ENCODE assay signal across 15 cellular contexts in genomic region chr22:49106136-49106930, GRCh38.
DNase-seq lines count a peak whose midpoint lies in the region; ATAC-seq and TF ChIP-seq lines count a peak whose summit lies in the region.
"Had no signal": no experiment of that assay in that cellular context is flagged by ENCODE, and none has a peak within 500 bp of the region (broad histone marks: within the 10 kb centered on the region; RNA-seq: fewer than 3 reads in every experiment).

No MANE protein-coding gene starts in this region.

- intact Hi-C loops in left colon (cut with DNase I, micrococcal nuclease): no loop called here

- peak overlapping the region; percentile 69 for H3K18ac ChIP-seq in neuronal stem cell (ENCODE audit: low read length)

- H2AK5ac ChIP-seq in neuronal stem cell (ENCODE audit: low read depth, low read length): peak overlapping the region; percentile 65

- no peak overlapping the region for H2BK5ac ChIP-seq in neuronal stem cell (ENCODE audit: low read length)

- H3K36me3 Mint-ChIP-seq in chondrocyte (ENCODE audit: low read depth): no peaks in the 10 kb centered on the region
- H3K36me3 Mint-ChIP-seq in activated CD4-positive, alpha-beta T cell treated with anti-CD3 and anti-CD28 coated beads, Interleukin-2, amount 10 ng/mL, durations not matched to agents 7 days and 5 days (ENCODE audit: low read depth): no peaks in the 10 kb centered on the region

- H3K27me3 ChIP-seq in H7 (ENCODE audit: control insufficient read depth, insufficient read depth, low read length) (no peaks in the 10 kb centered on the region), neuronal stem cell (ENCODE audit: control insufficient read depth in 3 of 3, insufficient read depth in 3 of 3, low read depth in 1 of 3, low read length in 3 of 3) (peaks cover 0 to 6% (median 2%) of the 10 kb centered on the region in 3 experiments)

- CTCF ChIA-PET in activated CD4-positive, alpha-beta T cell treated with anti-CD3 and anti-CD28 coated beads, Interleukin-2, amount 10 ng/mL, durations not matched to agents 7 days and 5 days (lab: Charles Lee): no interaction called here

- H3K4me1 ChIP-seq in neuronal stem cell (ENCODE audit: control insufficient read depth in 2 of 2, insufficient read depth in 1 of 2, low read depth in 1 of 2, low read length in 2 of 2): peaks cover 3 to 4% of the 10 kb centered on the region in 2 donors

- H2BK15ac ChIP-seq in neuronal stem cell (ENCODE audit: low read length): no peak overlapping the region

- H3K4me3 Mint-ChIP-seq in chondrocyte (ENCODE audit: unreplicated experiment): no peak overlapping the region
- no peak overlapping the region for H3K4me3 Mint-ChIP-seq in activated CD4-positive, alpha-beta T cell treated with anti-CD3 and anti-CD28 coated beads, Interleukin-2, amount 10 ng/mL, durations not matched to agents 7 days and 5 days

- peaks cover 2% of the 10 kb centered on the region for H3K79me1 ChIP-seq in neuronal stem cell (ENCODE audit: low read depth, low read length)

- no peak overlapping the region for H3K4ac ChIP-seq in neuronal stem cell (ENCODE audit: low read length)

- H2BK12ac ChIP-seq in neuronal stem cell (ENCODE audit: low read length): no peak overlapping the region

- no peak overlapping the region for H4K91ac ChIP-seq in neuronal stem cell (ENCODE audit: low read depth, low read length, poor library complexity)

- TF ChIP-seq CTCF in chondrocyte (IDR thresholded peaks at IDR 0.05): no peak

- no peak overlapping the region for H3K27ac Mint-ChIP-seq in chondrocyte (ENCODE audit: unreplicated experiment)
- H3K27ac Mint-ChIP-seq in activated CD4-positive, alpha-beta T cell treated with anti-CD3 and anti-CD28 coated beads, Interleukin-2, amount 10 ng/mL, durations not matched to agents 7 days and 5 days: no peak overlapping the region

- no peak overlapping the region for H4K8ac ChIP-seq in neuronal stem cell (ENCODE audit: low read depth, low read length)

- no peak overlapping the region for H2AFZ ChIP-seq in neuronal stem cell (ENCODE audit: low read length)

- H2BK120ac ChIP-seq in neuronal stem cell (ENCODE audit: low read depth, low read length): no peak overlapping the region

- H3K14ac ChIP-seq in neuronal stem cell (ENCODE audit: low read length): no peak overlapping the region

- H3K36me3 ChIP-seq in H7 (replicated peaks; ENCODE audit: control insufficient read depth, insufficient read depth, low read length) (no peaks in the 10 kb centered on the region), neuronal stem cell (replicated peaks in 1 of 2; ENCODE audit: control insufficient read depth in 2 of 2, insufficient read depth in 2 of 2, low read length in 2 of 2) (no peaks in the 10 kb centered on the region)

- no peak overlapping the region for H3K27ac ChIP-seq in neuronal stem cell (replicated peaks; ENCODE audit: low read length)

- H3K9me3 Mint-ChIP-seq in chondrocyte (ENCODE audit: low read depth): no peaks in the 10 kb centered on the region
- H3K9me3 Mint-ChIP-seq in activated CD4-positive, alpha-beta T cell treated with anti-CD3 and anti-CD28 coated beads, Interleukin-2, amount 10 ng/mL, durations not matched to agents 7 days and 5 days: no peaks in the 10 kb centered on the region

- peaks cover 50% of the 10 kb centered on the region for H3K27me3 Mint-ChIP-seq in chondrocyte (ENCODE audit: low read depth)
- peaks cover 3% of the 10 kb centered on the region for H3K27me3 Mint-ChIP-seq in activated CD4-positive, alpha-beta T cell treated with anti-CD3 and anti-CD28 coated beads, Interleukin-2, amount 10 ng/mL, durations not matched to agents 7 days and 5 days

- no CpG with 5 or more reads among the region's 13 CpGs for WGBS in neuronal stem cell (ENCODE audit: extremely low coverage in 2 of 2, insufficient read length in 2 of 2, insufficient replicate concordance in 1 of 2), 2 donors

- H3K4me3 ChIP-seq in H7 (ENCODE audit: insufficient read depth, low read depth, low read length): no peak overlapping the region
- no peak overlapping the region for H3K4me3 ChIP-seq in neuronal stem cell (ENCODE audit: low read length in 2 of 2)

- no peak overlapping the region for H3K23ac ChIP-seq in neuronal stem cell (ENCODE audit: low read depth, low read length, poor library complexity)

- POLR2A ChIA-PET in activated CD4-positive, alpha-beta T cell treated with anti-CD3 and anti-CD28 coated beads, Interleukin-2, amount 10 ng/mL, durations not matched to agents 7 days and 5 days (lab: Charles Lee): no interaction called here

- H3K4me1 Mint-ChIP-seq in chondrocyte (ENCODE audit: low read depth): no peaks in the 10 kb centered on the region
- no peaks in the 10 kb centered on the region for H3K4me1 Mint-ChIP-seq in activated CD4-positive, alpha-beta T cell treated with anti-CD3 and anti-CD28 coated beads, Interleukin-2, amount 10 ng/mL, durations not matched to agents 7 days and 5 days

- no peak overlapping the region for H3K4me2 ChIP-seq in neuronal stem cell (ENCODE audit: insufficient read depth, low read length, poor library complexity, severe bottlenecking)

- peaks cover 0 to 3% of the 10 kb centered on the region in 2 donors for H3K9me3 ChIP-seq in neuronal stem cell (replicated peaks in 1 of 2; ENCODE audit: control insufficient read depth in 2 of 2, insufficient read depth in 1 of 2, low read depth in 1 of 2, low read length in 2 of 2)

- ATAC-seq in left colon: no peak
- ATAC-seq: Right ventricle myocardium inferior, SK-N-SH treated with all-trans-retinoic acid at 6 μM for 48 hours had no signal

- no peak overlapping the region for H3K9ac ChIP-seq in neuronal stem cell (ENCODE audit: low read depth, low read length, poor library complexity)

- peak; percentile 51 for DNase-seq in NCI-H1105 (lab: John Stamatoyannopoulos, UW)
- no peak for DNase-seq in NCI-H1105 treated with DMSO at 0.1 percent for 48 hours (lab: John Stamatoyannopoulos, UW)
- DNase-seq in H7: peak; percentile 42
- DNase-seq in chondrocyte (ENCODE audit: low spot score): peak; percentile 67
- no peak for DNase-seq in neuronal stem cell (ENCODE audit: low spot score)
- DNase-seq in activated CD4-positive, alpha-beta T cell treated with anti-CD3 and anti-CD28 coated beads, Interleukin-2, amount 10 ng/mL, durations not matched to agents 7 days and 5 days: no peak
- DNase-seq in amniotic stem cell (lab: John Stamatoyannopoulos, UW): no peak
- no peak for DNase-seq in left colon
- DNase-seq: 8988T, DMS53, KG1, NCI-H2171 treated with DMSO at 0.1 percent for 48 hours, NCI-H446 treated with DMSO at 0.1 percent for 48 hours had no signal

Comparison
In these comparisons a context has a peak if more than half of its experiments do, and no peak if none do; other contexts are left out.
1. DNase-seq: peak in NCI-H1105 (single experiment), H7 (single experiment) and chondrocyte (single experiment); none in NCI-H1105 treated with DMSO at 0.1 percent for 48 hours (single experiment), neuronal stem cell (single experiment), activated CD4-positive, alpha-beta T cell treated with anti-CD3 and anti-CD28 coated beads, Interleukin-2, amount 10 ng/mL, durations not matched to agents 7 days and 5 days (single experiment), amniotic stem cell (single experiment) and left colon (0 of 2).